In the genomic region with DNA sequence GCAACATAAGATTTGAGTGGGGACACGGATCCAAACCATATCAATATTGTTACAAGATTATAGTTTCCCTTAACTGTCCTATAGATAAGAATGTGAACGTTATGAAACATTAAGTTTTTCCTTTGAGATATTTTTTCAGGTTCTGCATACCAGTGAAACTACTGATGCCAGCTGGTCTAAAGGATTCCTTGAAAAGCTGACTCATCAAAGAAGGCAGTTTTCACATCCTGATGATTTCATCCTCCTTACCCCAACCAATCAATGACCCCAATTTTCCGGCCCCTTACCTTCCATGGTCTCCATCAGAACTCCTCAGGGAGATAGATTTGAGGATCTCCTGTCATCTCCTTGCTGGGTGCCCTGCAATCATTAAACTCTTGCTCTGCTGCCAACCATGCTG, we compare ENCODE assay signal across 11 cellular contexts.
"Had no signal": no experiment of that assay in that cellular context is flagged by ENCODE, and none has a peak within 500 bp of the region (broad histone marks: within the 10 kb centered on the region; RNA-seq: fewer than 3 reads in every experiment).

No MANE protein-coding gene starts in this region.

- FAIRE-seq: H1, H54 had no signal

- ATAC-seq: GM23338, HCT116 had no signal

- H2AFZ ChIP-seq: GM23248, GM23338 had no signal

- H3K4me3 ChIP-seq: GM23248, GM23338, HAP-1 had no signal

- H3K4me1 Mint-ChIP-seq: GM23338 had no signal

- H3K27ac ChIP-seq: GM23248 had no signal

- DNase-seq: GM23248, GOT3, H7, H9, HCEC 1CT, HFFc6 had no signal

- H3K27ac Mint-ChIP-seq: GM23338, H9, HFFc6 had no signal

- H3K9ac ChIP-seq: GM23248 had no signal

- H3K4me2 ChIP-seq: GM23338 had no signal

- H3K4me1 ChIP-seq: HAP-1 had no signal

- H3K4me3 Mint-ChIP-seq: GM23338, H9, HFFc6 had no signal

- H3K36me3 ChIP-seq: HAP-1 had no signal
